8 cellular contexts compared by ENCODE assay signal in the genomic region with DNA sequence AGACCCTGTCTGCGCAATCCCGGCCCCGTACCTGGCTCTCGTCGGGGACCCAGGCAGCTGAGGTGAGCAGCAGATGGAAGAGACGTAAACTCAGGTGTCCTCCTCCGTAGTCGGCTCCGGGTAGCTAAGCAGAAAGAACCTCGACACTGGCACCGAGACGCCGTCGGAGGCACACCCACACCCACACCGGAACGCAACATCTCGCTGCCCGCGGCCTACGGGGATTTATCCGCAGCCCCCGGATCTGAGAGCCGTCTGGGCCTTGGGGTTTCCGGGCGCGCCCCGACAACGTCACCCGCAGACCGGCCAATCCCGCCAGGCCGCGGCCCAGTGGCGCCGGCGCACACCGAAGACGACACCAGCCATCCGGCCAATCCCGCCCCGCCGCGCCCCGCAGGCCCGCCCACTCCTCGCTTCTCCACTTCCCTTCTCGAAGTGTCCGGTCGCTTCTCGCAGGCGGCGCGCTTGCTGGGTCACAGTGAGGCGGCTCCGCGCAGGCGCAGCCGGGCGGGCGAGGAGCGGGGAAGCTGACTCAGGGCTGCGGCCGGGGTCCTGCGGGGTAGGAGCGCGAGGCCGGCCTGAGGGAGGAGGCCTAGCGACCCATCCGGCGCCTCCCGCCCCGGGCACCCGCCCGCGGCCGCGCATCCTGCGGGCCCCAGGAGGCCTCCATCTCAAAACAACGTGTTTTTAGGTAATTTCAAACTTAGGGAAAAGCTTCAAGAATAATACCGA. TPM values are rescaled to one million over a fixed set of nuclear protein-coding genes. Genes with fewer than 3 reads are reported as not detected.
DNase-seq lines count a peak whose midpoint lies in the region; ATAC-seq and TF ChIP-seq lines count a peak whose summit lies in the region.

A gene with protein sequence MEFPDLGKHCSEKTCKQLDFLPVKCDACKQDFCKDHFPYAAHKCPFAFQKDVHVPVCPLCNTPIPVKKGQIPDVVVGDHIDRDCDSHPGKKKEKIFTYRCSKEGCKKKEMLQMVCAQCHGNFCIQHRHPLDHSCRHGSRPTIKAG (minus strand): TSS at position 264 of the 732 bp plus-strand sequence. CDS start 1,984 bp downstream, outside the sequence.

- TF ChIP-seq EP300 in ovary (IDR thresholded peaks at IDR 0.05) = no peak

- peaks cover 29% of the 10 kb centered on the region for H3K79me2 ChIP-seq in SU-DHL-6 (ENCODE audit: insufficient read depth, low read length)

- no peaks in the 10 kb centered on the region for H3K9me3 ChIP-seq in SU-DHL-6 (ENCODE audit: insufficient read depth, low read length)
- no peaks in the 10 kb centered on the region for H3K9me3 ChIP-seq in ovary
- no peaks in the 10 kb centered on the region for H3K9me3 ChIP-seq in thymus (ENCODE audit: control insufficient read depth)

- no peaks in the 10 kb centered on the region for H3K9me3 Mint-ChIP-seq in activated naive CD8-positive, alpha-beta T cell treated with anti-CD3 and anti-CD28 coated beads, Interleukin-2, amount 10 ng/mL, durations not matched to agents 7 days and 5 days

- no peaks in the 10 kb centered on the region for H3K36me3 Mint-ChIP-seq in activated naive CD8-positive, alpha-beta T cell treated with anti-CD3 and anti-CD28 coated beads, Interleukin-2, amount 10 ng/mL, durations not matched to agents 7 days and 5 days

- peak within 1 kb of the TSS; percentile 89 for H3K4me2 ChIP-seq in SU-DHL-6 (ENCODE audit: low read depth, low read length, poor library complexity, severe bottlenecking)

- H3K27me3 ChIP-seq in SU-DHL-6 (ENCODE audit: low read length) (no peaks in the 10 kb centered on the region), ovary (no peaks in the 10 kb centered on the region), thymus (ENCODE audit: control insufficient read depth, insufficient read depth) (no peaks in the 10 kb centered on the region)

- POLR2A ChIA-PET in activated naive CD8-positive, alpha-beta T cell treated with anti-CD3 and anti-CD28 coated beads, Interleukin-2, amount 10 ng/mL, durations not matched to agents 7 days and 5 days (lab: Charles Lee) = interaction anchor here (0.6 to 2.9 kb wide), 7 partner anchors 9 to 348 kb away, joined by 3 to 21 read pairs (median 10); partner anchors contain the start of gene COX19

- peak within 1 kb of the TSS; percentile 69 for H2AFZ ChIP-seq in SU-DHL-6 (ENCODE audit: low read depth, low read length, severe bottlenecking)

- peaks cover 10% of the 10 kb centered on the region for H3K4me1 ChIP-seq in ovary (ENCODE audit: insufficient read depth)
- H3K4me1 ChIP-seq in thymus (ENCODE audit: control insufficient read depth, insufficient read depth, low read length) = peaks cover 17% of the 10 kb centered on the region

- H3K27ac ChIP-seq in SU-DHL-6 (ENCODE audit: low read depth, low read length) (peak within 1 kb of the TSS; percentile 65), ovary (peak within 1 kb of the TSS; percentile 92 to 99), thymus (ENCODE audit: low read depth) (peak within 1 kb of the TSS; percentile 84)

- DNase-seq in GM12865 (ENCODE audit: low read depth) = peak; percentile 98
- DNase-seq in NCI-H1417 (lab: John Stamatoyannopoulos, UW) = peak; percentile 93 to 99 (median 98)
- DNase-seq in activated naive CD8-positive, alpha-beta T cell treated with anti-CD3 and anti-CD28 coated beads, Interleukin-2, amount 10 ng/mL, durations not matched to agents 7 days and 5 days = peak; percentile 99
- peak; percentile 95 to 100 (median 98) for DNase-seq in head of caudate nucleus
- peak; percentile 98 to 99 (median 98) for DNase-seq in ovary

- H4K20me1 ChIP-seq in SU-DHL-6 (ENCODE audit: low read depth, low read length) = no peaks in the 10 kb centered on the region

- TF ChIP-seq POLR2A in ovary (IDR thresholded peaks at IDR 0.05) = peak; percentile 61

- no peaks in the 10 kb centered on the region for H3K9me2 ChIP-seq in SU-DHL-6 (replicated peaks; ENCODE audit: insufficient read depth, low read length)

- H3K9ac ChIP-seq in SU-DHL-6 (ENCODE audit: low read length) = peak within 1 kb of the TSS; percentile 91

- H3K27me3 Mint-ChIP-seq in activated naive CD8-positive, alpha-beta T cell treated with anti-CD3 and anti-CD28 coated beads, Interleukin-2, amount 10 ng/mL, durations not matched to agents 7 days and 5 days = no peaks in the 10 kb centered on the region

- H3K36me3 ChIP-seq in SU-DHL-6 (ENCODE audit: low read length) (no peaks in the 10 kb centered on the region), ovary (no peaks in the 10 kb centered on the region), thymus (ENCODE audit: control insufficient read depth, insufficient read depth) (peaks cover 27% of the 10 kb centered on the region)

- intact Hi-C loops in head of caudate nucleus (cut with DNase I) = loop anchor here (10.0 kb wide), 1 partner anchor 165 kb away; no protein-coding TSS in a partner anchor
- intact Hi-C loops in ovary (cut with DNase I) = loop anchor here in 1 of 4 donors (10.0 kb wide), 1 partner anchor 175 kb away; the partner anchor contains the start of gene CYP2W1

- peaks cover 16% of the 10 kb centered on the region for H3K4me1 Mint-ChIP-seq in activated naive CD8-positive, alpha-beta T cell treated with anti-CD3 and anti-CD28 coated beads, Interleukin-2, amount 10 ng/mL, durations not matched to agents 7 days and 5 days

- H3F3A ChIP-seq in SU-DHL-6 (ENCODE audit: insufficient read depth) = no peaks in the 10 kb centered on the region

- 0% methylated on average over 66 to 80 of the region's 80 CpGs for WGBS in ovary, 3 donors
- WGBS in thymus = under 1% methylated on average over 80 of the region's 80 CpGs

- peak; percentile 96 for ATAC-seq in HG02759 (IDR thresholded peaks at IDR 0.05; ENCODE audit: unreplicated experiment)
- peak; percentile 97 for ATAC-seq in activated naive CD8-positive, alpha-beta T cell treated with anti-CD3 and anti-CD28 coated beads, Interleukin-2, amount 10 ng/mL, durations not matched to agents 7 days and 5 days (ENCODE audit: low read depth)

- TF ChIP-seq CTCF in GM12865 (IDR thresholded peaks at IDR 0.05; ENCODE audit: insufficient read depth, low read depth, low read length, missing control alignments) (no peak), SU-DHL-6 (IDR thresholded peaks at IDR 0.05; ENCODE audit: insufficient read depth, low read length, poor library complexity, severe bottlenecking) (no peak), ovary (IDR thresholded peaks at IDR 0.05) (no peak)

- peak within 1 kb of the TSS; percentile 87 for H3K27ac Mint-ChIP-seq in activated naive CD8-positive, alpha-beta T cell treated with anti-CD3 and anti-CD28 coated beads, Interleukin-2, amount 10 ng/mL, durations not matched to agents 7 days and 5 days

- peak within 1 kb of the TSS; percentile 98 for H3K4me3 ChIP-seq in GM12865 (ENCODE audit: low read depth, low read length)
- H3K4me3 ChIP-seq in SU-DHL-6 (ENCODE audit: insufficient read depth, low read length, poor library complexity, severe bottlenecking) = peak within 1 kb of the TSS; percentile 100
- peak within 1 kb of the TSS; percentile 99 for H3K4me3 ChIP-seq in ovary
- peak within 1 kb of the TSS; percentile 76 for H3K4me3 ChIP-seq in thymus (ENCODE audit: low read length)

- peak within 1 kb of the TSS; percentile 88 for H3K4me3 Mint-ChIP-seq in activated naive CD8-positive, alpha-beta T cell treated with anti-CD3 and anti-CD28 coated beads, Interleukin-2, amount 10 ng/mL, durations not matched to agents 7 days and 5 days

RNA-seq across cellular contexts. Expression of the gene that starts here (rescaled TPM):
- total RNA-seq in activated naive CD8-positive, alpha-beta T cell treated with anti-CD3 and anti-CD28 coated beads, Interleukin-2, amount 10 ng/mL, durations not matched to agents 7 days and 5 days = 10 to 100 TPM; 31.3 to 33.2 TPM
- 10 to 100 TPM in 6 of 7 donors, 1 to 10 TPM in 1; 8.1 to 24.9 (median 16.9) TPM for total RNA-seq in ovary
- polyA plus RNA-seq in ovary = 10 to 100 TPM; 26.9 to 34.9 TPM
- polyA plus RNA-seq in thymus = 34.9 TPM

Comparison
In these comparisons a context has a peak if more than half of its experiments do, and no peak if none do; other contexts are left out.
1. Peak in every context shown above with its lines: DNase-seq, ATAC-seq, H3K4me3 ChIP-seq and H3K27ac ChIP-seq.